ENCODE assay signal across 9 cellular contexts in the genomic region with DNA sequence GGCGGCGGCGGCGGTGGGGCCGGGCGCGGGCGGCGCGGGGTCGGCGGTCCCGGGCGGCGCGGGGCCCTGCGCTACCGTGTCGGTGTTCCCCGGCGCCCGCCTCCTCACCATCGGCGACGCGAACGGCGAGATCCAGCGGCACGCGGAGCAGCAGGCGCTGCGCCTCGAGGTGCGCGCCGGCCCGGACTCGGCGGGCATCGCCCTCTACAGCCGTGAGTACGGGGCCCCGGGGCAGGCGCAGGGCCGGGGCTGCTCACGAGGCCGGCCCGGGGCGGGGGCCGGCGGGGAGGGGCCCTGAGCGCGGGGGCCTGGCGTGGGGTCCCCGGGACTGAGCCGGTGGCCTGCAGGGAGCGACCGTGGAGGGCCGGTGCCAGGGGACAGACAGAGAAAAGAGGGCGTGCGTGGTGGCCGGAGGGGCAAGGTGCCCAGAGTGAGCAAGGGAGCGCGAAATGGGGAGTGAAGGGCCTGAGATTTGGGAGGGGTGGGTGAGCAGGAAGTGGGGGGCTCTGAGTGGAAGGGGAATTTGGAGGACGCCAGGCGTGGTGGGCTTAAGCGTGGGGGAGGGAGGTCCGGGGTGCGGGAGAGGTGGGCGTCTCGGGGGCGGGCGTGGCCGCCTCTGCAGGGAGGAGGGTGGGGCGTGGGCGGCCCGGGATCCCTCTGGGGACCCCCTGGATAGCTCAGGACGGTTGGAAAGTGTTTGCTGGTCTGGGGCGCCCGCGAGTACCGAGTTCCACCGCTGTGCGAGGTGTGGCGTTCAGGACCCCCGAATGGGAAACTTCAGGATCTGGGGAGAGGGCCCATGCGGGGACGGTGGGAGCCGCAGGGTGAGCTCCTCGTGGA. TPM values are rescaled to one million over a fixed set of nuclear protein-coding genes. Genes with fewer than 3 reads are reported as not detected.
DNase-seq lines count a peak whose midpoint lies in the region; ATAC-seq and TF ChIP-seq lines count a peak whose summit lies in the region.
"Had no signal": no experiment of that assay in that cellular context is flagged by ENCODE, and none has a peak within 500 bp of the region (broad histone marks: within the 10 kb centered on the region; RNA-seq: fewer than 3 reads in every experiment).

No MANE protein-coding gene starts in this region.

- peak; percentile 43 for DNase-seq in NCI-H748 (lab: John Stamatoyannopoulos, UW; ENCODE audit: unreplicated experiment)
- DNase-seq in NCI-H748 treated with DMSO at 0.1 percent for 48 hours (lab: John Stamatoyannopoulos, UW): no peak
- DNase-seq in activated CD4-positive, alpha-beta T cell treated with anti-CD3 and anti-CD28 coated beads, Interleukin-2, amount 50 U/mL, for 1 hour: peak; percentile 9
- peak in 1 of 2 donors; percentile 87 for DNase-seq in suprapubic skin (ENCODE audit: low spot score in 2 of 2)
- no peak for DNase-seq in SIG-M5 (lab: John Stamatoyannopoulos, UW)

- peak overlapping the region; percentile 85 for H3K9ac ChIP-seq in endocrine pancreas (ENCODE audit: control insufficient read depth, insufficient read depth, low read length)
- peak overlapping the region; percentile 75 to 82 for H3K9ac ChIP-seq in mucosa of rectum (ENCODE audit: low read depth in 1 of 2, low read length in 2 of 2)

- TF ChIP-seq CTCF in suprapubic skin (IDR thresholded peaks at IDR 0.05): no peak

- H3K27me3 ChIP-seq in endocrine pancreas (ENCODE audit: control insufficient read depth, insufficient read depth, low read length) (no peaks in the 10 kb centered on the region), mucosa of rectum (ENCODE audit: control insufficient read depth in 2 of 2, insufficient read depth in 2 of 2, low read length in 2 of 2) (no peaks in the 10 kb centered on the region), suprapubic skin (no peaks in the 10 kb centered on the region)

- peak overlapping the region; percentile 72 to 77 for H3K27ac ChIP-seq in mucosa of rectum (ENCODE audit: low read depth in 2 of 2, low read length in 2 of 2)
- H3K27ac ChIP-seq in suprapubic skin: peak overlapping the region; percentile 90

- no peaks in the 10 kb centered on the region for H3K36me3 ChIP-seq in endocrine pancreas (ENCODE audit: control insufficient read depth, insufficient read depth, low read length)
- no peaks in the 10 kb centered on the region for H3K36me3 ChIP-seq in mucosa of rectum (ENCODE audit: control insufficient read depth in 2 of 2, insufficient read depth in 2 of 2, low read length in 2 of 2)
- no peaks in the 10 kb centered on the region for H3K36me3 ChIP-seq in suprapubic skin

- WGBS in suprapubic skin: under 1% methylated on average over 34 of the region's 91 CpGs

- H3K4me1 ChIP-seq in endocrine pancreas (ENCODE audit: control insufficient read depth, insufficient read depth, low read length) (no peaks in the 10 kb centered on the region), mucosa of rectum (ENCODE audit: control insufficient read depth in 2 of 2, insufficient read depth in 2 of 2, low read length in 2 of 2) (peaks cover 3 to 19% of the 10 kb centered on the region in 2 donors), suprapubic skin (peaks cover 35% of the 10 kb centered on the region)

- no peaks in the 10 kb centered on the region for H3K9me3 ChIP-seq in endocrine pancreas (ENCODE audit: control insufficient read depth, low read length)
- H3K9me3 ChIP-seq in mucosa of rectum (ENCODE audit: control insufficient read depth in 2 of 2, low read length in 2 of 2): no peaks in the 10 kb centered on the region
- H3K9me3 ChIP-seq in suprapubic skin: no peaks in the 10 kb centered on the region

- TF ChIP-seq EP300 in suprapubic skin (IDR thresholded peaks at IDR 0.05): no peak

- H3K4me3 ChIP-seq in endocrine pancreas (ENCODE audit: control insufficient read depth, insufficient read depth, low read length): peak overlapping the region; percentile 52
- H3K4me3 ChIP-seq in mucosa of rectum (ENCODE audit: low read length in 2 of 2): peak overlapping the region; percentile 78 to 89
- peak overlapping the region; percentile 96 for H3K4me3 ChIP-seq in suprapubic skin

- peak; percentile 2 for ATAC-seq in HG03469 (IDR thresholded peaks at IDR 0.05; ENCODE audit: unreplicated experiment)

- TF ChIP-seq POLR2A in suprapubic skin (IDR thresholded peaks at IDR 0.05): no peak

RNA-seq across cellular contexts. Expression of gene CARM1, which starts 0.6 kb away (rescaled TPM):
- 10 to 100 TPM; 19.8 to 26.6 (median 23.2) TPM for total RNA-seq in suprapubic skin

RNA-seq across cellular contexts. Expression of gene C19orf38, which starts 23.7 kb away (rescaled TPM):
- total RNA-seq in suprapubic skin: 1 to 10 TPM in 1 of 4 donors, not detected in 3; 1.7 TPM
- total RNA-seq: pulmonary artery endothelial cell had no signal

RNA-seq across cellular contexts. Expression of gene TMED1, which starts 35.9 kb away (rescaled TPM):
- total RNA-seq in suprapubic skin: 10 to 100 TPM in 3 of 4 donors, 1 to 10 TPM in 1; 8.9 to 26.2 (median 20.4) TPM

RNA-seq across cellular contexts. Expression of gene YIPF2, which starts 56.5 kb away (rescaled TPM):
- total RNA-seq in suprapubic skin: 10 to 100 TPM; 32.4 to 68.0 (median 50.2) TPM

RNA-seq across cellular contexts. Expression of gene TIMM29, which starts 56.7 kb away (rescaled TPM):
- 10 to 100 TPM; 25.7 to 36.3 (median 33.0) TPM for total RNA-seq in suprapubic skin

Comparison
In these comparisons a context has a peak if more than half of its experiments do, and no peak if none do; other contexts are left out.
1. DNase-seq: peak in NCI-H748 (single experiment) and activated CD4-positive, alpha-beta T cell treated with anti-CD3 and anti-CD28 coated beads, Interleukin-2, amount 50 U/mL, for 1 hour (single experiment); none in NCI-H748 treated with DMSO at 0.1 percent for 48 hours (single experiment) and SIG-M5 (single experiment).
2. Peak in every context shown above with its lines, with median percentiles within 50 percentile points of each other: H3K4me3 ChIP-seq.